Comparison of ENCODE assay signal across 31 cellular contexts in the genomic region with DNA sequence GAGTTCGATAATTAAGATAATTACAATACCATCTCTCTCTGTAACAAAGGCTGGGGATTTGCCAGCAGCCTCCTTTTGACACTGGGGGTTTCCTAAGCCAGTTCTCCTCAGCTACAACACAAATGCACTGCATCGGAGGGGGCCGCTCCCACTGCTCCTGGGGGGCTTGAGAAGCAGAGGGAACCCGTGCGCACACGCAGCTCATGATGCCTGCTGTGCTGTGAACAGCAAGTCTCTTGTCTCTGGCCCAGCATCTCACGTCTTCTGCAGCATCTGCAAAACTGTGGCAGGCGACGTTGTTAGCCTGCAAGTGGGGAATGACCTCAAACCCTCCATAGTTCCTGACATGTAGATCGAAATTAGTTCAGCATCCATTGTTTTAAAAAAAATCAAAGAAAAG. TPM values are rescaled to one million over a fixed set of nuclear protein-coding genes. Genes with fewer than 3 reads are reported as not detected.
"Had no signal": no experiment of that assay in that cellular context is flagged by ENCODE, and none has a peak within 500 bp of the region (broad histone marks: within the 10 kb centered on the region; RNA-seq: fewer than 3 reads in every experiment).

No MANE protein-coding gene starts in this region.

- H3K27ac Mint-ChIP-seq: activated CD4-positive, alpha-beta T cell treated with anti-CD3 and anti-CD28 coated beads for 36 hours; activated naive CD4-positive, alpha-beta T cell treated with anti-CD3 and anti-CD28 coated beads for 36 hours; activated naive CD8-positive, alpha-beta T cell treated with anti-CD3 and anti-CD28 coated beads for 36 hours; activated T-cell treated with anti-CD3 and anti-CD28 coated beads, Interleukin-2, amount 50 U/mL, for 72 hours; nephron; stimulated activated naive CD8-positive, alpha-beta T cell treated with anti-CD3 and anti-CD28 coated beads, Interleukin-15, Interleukin-2, amounts not matched to agents 100 ng/mL and 50 ng/mL, for 24 hours; T-helper 2 cell treated with Interferon-gamma antibody and Interleukin-4, amounts not matched to agents 5 μg/mL and 100 μg/mL, for 36 hours had no signal

- H3K4me1 ChIP-seq: body of pancreas, colonic mucosa had no signal

- H3K27me3 ChIP-seq: body of pancreas, vagina had no signal

- H3K4me1 Mint-ChIP-seq: activated naive CD8-positive, alpha-beta T cell treated with anti-CD3 and anti-CD28 coated beads for 36 hours had no signal

- DNase-seq: activated CD4-positive, alpha-beta T cell treated with anti-CD3 and anti-CD28 coated beads for 36 hours; activated CD4-positive, alpha-beta T cell treated with anti-CD3 and anti-CD28 coated beads, Interleukin-2, amount 50 U/mL, for 4 hours; activated CD4-positive, CD25-positive, alpha-beta regulatory T cell; activated naive CD4-positive, alpha-beta T cell treated with anti-CD3 and anti-CD28 coated beads for 36 hours; activated naive CD8-positive, alpha-beta T cell treated with anti-CD3 and anti-CD28 coated beads for 36 hours; activated T-cell treated with anti-CD3 and anti-CD28 coated beads for 4 hours; activated T-cell treated with anti-CD3 and anti-CD28 coated beads, Interleukin-2, amount 50 U/mL, for 72 hours; body of pancreas; cerebellar nuclear complex; colonic mucosa; effector memory CD8-positive, alpha-beta T cell; erythroblast; gastrocnemius medialis; glutamatergic neuron; left cardiac atrium; lower lobe of right lung; mesenchymal stem cell; right lobe of liver; stimulated activated CD4-positive, alpha-beta T cell treated with anti-CD3 and anti-CD28 coated beads, Interleukin-12 subunit alpha, Interleukin-12 subunit beta, amount 100 ng/mL, for 4 hours; stimulated activated CD4-positive, alpha-beta T cell treated with anti-CD3 and anti-CD28 coated beads, Interleukin-4, amount 100 ng/mL, for 1 hour; substantia nigra; T-helper 1 cell; thyroid gland; upper lobe of left lung had no signal

- H3K36me3 ChIP-seq: adrenal gland, colonic mucosa, gastrocnemius medialis, lower lobe of right lung, right lobe of liver, thyroid gland, upper lobe of left lung, vagina had no signal

- H3K36me3 Mint-ChIP-seq: activated naive CD8-positive, alpha-beta T cell treated with anti-CD3 and anti-CD28 coated beads for 36 hours had no signal

- H3K27ac ChIP-seq: adrenal gland, body of pancreas, colonic mucosa, gastrocnemius medialis, lower lobe of right lung, right lobe of liver, thyroid gland, upper lobe of left lung, vagina had no signal

- H3K4me3 Mint-ChIP-seq: activated CD4-positive, alpha-beta T cell treated with anti-CD3 and anti-CD28 coated beads for 36 hours; activated naive CD4-positive, alpha-beta T cell treated with anti-CD3 and anti-CD28 coated beads for 36 hours; activated naive CD8-positive, alpha-beta T cell treated with anti-CD3 and anti-CD28 coated beads for 36 hours; activated T-cell treated with anti-CD3 and anti-CD28 coated beads, Interleukin-2, amount 50 U/mL, for 72 hours; effector memory CD8-positive, alpha-beta T cell; nephron; stimulated activated naive CD8-positive, alpha-beta T cell treated with anti-CD3 and anti-CD28 coated beads, Interleukin-15, Interleukin-2, amounts not matched to agents 100 ng/mL and 50 ng/mL, for 24 hours; T-helper 2 cell treated with Interferon-gamma antibody and Interleukin-4, amounts not matched to agents 5 μg/mL and 100 μg/mL, for 36 hours had no signal

- H3K4me3 ChIP-seq: adrenal gland, body of pancreas, colonic mucosa, gastrocnemius medialis, lower lobe of right lung, right lobe of liver, thyroid gland, upper lobe of left lung, vagina had no signal

- H3K9me3 ChIP-seq: adrenal gland, body of pancreas, colonic mucosa, gastrocnemius medialis, lower lobe of right lung, right lobe of liver, thyroid gland, upper lobe of left lung, vagina had no signal

- H3K9me3 Mint-ChIP-seq: activated naive CD4-positive, alpha-beta T cell treated with anti-CD3 and anti-CD28 coated beads for 36 hours; activated naive CD8-positive, alpha-beta T cell treated with anti-CD3 and anti-CD28 coated beads for 36 hours; activated T-cell treated with anti-CD3 and anti-CD28 coated beads, Interleukin-2, amount 50 U/mL, for 72 hours; effector memory CD8-positive, alpha-beta T cell; stimulated activated naive CD8-positive, alpha-beta T cell treated with anti-CD3 and anti-CD28 coated beads, Interleukin-15, Interleukin-2, amounts not matched to agents 100 ng/mL and 50 ng/mL, for 24 hours; T-helper 2 cell treated with Interferon-gamma antibody and Interleukin-4, amounts not matched to agents 5 μg/mL and 100 μg/mL, for 36 hours had no signal

RNA-seq across cellular contexts. Expression of gene VIPR2, which starts 5.5 kb away (rescaled TPM):
- total RNA-seq: activated naive CD8-positive, alpha-beta T cell treated with anti-CD3 and anti-CD28 coated beads for 36 hours; myocyte; osteoblast had no signal
